Comparison of ENCODE assay signal across 1 cellular context in the genomic region with DNA sequence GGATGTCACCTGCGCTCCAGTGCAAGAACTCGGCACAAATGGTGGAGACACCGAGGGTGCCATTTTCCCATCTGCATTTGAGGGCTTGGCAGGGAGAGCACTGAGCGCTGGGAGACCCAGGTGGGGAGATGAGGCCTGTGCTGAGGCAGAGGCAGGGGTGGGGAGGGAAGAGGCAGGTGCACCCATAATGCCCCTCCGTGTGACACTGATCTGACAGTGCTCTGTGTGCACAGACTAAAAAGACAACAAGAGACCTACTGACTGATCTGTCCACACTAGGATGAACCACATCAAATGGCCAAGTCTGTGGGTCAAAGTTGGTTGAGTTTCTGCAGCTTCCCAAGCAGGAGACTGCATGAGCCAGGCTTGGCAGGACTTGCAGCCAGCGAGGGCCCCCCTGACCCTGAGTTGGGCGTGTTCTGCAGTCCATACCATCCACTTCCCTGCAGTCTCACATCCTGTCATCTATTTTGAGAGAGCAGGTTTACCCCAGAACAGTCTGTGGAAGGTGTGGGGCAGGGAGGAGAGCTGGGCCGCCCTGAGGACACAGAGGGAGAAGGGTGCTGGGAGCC.
TF ChIP-seq lines count a peak whose summit lies in the region.

No MANE protein-coding gene starts in this region.

TF ChIP-seq in GM23338, 12 proteins besides CTCF, POLR2A, EP300 and RAD21 (continued from another document):
- TF ChIP-seq, protein P1, sequence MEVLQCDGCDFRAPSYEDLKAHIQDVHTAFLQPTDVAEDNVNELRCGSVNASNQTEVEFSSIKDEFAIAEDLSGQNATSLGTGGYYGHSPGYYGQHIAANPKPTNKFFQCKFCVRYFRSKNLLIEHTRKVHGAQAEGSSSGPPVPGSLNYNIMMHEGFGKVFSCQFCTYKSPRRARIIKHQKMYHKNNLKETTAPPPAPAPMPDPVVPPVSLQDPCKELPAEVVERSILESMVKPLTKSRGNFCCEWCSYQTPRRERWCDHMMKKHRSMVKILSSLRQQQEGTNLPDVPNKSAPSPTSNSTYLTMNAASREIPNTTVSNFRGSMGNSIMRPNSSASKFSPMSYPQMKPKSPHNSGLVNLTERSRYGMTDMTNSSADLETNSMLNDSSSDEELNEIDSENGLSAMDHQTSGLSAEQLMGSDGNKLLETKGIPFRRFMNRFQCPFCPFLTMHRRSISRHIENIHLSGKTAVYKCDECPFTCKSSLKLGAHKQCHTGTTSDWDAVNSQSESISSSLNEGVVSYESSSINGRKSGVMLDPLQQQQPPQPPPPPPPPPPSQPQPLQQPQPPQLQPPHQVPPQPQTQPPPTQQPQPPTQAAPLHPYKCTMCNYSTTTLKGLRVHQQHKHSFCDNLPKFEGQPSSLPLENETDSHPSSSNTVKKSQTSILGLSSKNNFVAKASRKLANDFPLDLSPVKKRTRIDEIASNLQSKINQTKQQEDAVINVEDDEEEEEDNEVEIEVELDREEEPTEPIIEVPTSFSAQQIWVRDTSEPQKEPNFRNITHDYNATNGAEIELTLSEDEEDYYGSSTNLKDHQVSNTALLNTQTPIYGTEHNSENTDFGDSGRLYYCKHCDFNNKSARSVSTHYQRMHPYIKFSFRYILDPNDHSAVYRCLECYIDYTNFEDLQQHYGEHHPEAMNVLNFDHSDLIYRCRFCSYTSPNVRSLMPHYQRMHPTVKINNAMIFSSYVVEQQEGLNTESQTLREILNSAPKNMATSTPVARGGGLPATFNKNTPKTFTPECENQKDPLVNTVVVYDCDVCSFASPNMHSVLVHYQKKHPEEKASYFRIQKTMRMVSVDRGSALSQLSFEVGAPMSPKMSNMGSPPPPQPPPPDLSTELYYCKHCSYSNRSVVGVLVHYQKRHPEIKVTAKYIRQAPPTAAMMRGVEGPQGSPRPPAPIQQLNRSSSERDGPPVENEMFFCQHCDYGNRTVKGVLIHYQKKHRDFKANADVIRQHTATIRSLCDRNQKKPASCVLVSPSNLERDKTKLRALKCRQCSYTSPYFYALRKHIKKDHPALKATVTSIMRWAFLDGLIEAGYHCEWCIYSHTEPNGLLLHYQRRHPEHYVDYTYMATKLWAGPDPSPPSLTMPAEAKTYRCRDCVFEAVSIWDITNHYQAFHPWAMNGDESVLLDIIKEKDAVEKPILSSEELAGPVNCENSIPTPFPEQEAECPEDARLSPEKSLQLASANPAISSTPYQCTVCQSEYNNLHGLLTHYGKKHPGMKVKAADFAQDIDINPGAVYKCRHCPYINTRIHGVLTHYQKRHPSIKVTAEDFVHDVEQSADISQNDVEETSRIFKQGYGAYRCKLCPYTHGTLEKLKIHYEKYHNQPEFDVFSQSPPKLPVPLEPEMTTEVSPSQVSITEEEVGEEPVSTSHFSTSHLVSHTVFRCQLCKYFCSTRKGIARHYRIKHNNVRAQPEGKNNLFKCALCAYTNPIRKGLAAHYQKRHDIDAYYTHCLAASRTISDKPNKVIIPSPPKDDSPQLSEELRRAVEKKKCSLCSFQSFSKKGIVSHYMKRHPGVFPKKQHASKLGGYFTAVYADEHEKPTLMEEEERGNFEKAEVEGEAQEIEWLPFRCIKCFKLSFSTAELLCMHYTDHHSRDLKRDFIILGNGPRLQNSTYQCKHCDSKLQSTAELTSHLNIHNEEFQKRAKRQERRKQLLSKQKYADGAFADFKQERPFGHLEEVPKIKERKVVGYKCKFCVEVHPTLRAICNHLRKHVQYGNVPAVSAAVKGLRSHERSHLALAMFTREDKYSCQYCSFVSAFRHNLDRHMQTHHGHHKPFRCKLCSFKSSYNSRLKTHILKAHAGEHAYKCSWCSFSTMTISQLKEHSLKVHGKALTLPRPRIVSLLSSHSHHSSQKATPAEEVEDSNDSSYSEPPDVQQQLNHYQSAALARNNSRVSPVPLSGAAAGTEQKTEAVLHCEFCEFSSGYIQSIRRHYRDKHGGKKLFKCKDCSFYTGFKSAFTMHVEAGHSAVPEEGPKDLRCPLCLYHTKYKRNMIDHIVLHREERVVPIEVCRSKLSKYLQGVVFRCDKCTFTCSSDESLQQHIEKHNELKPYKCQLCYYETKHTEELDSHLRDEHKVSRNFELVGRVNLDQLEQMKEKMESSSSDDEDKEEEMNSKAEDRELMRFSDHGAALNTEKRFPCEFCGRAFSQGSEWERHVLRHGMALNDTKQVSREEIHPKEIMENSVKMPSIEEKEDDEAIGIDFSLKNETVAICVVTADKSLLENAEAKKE (CRISPR knock-in tag; IDR thresholded peaks at IDR 0.05) = no peak
- TF ChIP-seq EZH2phosphoT487 (IDR thresholded peaks at IDR 0.05; ENCODE audit: unreplicated experiment) (no peak), NANOG (IDR thresholded peaks at IDR 0.05; ENCODE audit: borderline replicate concordance) (no peak)
